8 cellular contexts compared by ENCODE assay signal in genomic region chr7:67377939-67378862, GRCh38.
A peak's percentile ranks its signal among the peaks of the same experiment; 100 is the strongest.
DNase-seq lines count a peak whose midpoint lies in the region; ATAC-seq and TF ChIP-seq lines count a peak whose summit lies in the region.

No MANE protein-coding gene starts in this region.

- WGBS in right cardiac atrium: 33% methylated on average over 16 of the region's 16 CpGs

- H3K4me1 ChIP-seq in right cardiac atrium (ENCODE audit: control insufficient read depth, insufficient read depth, low read length): no peaks in the 10 kb centered on the region

- no peak overlapping the region for H2AFZ ChIP-seq in SU-DHL-6 (ENCODE audit: low read depth, low read length, severe bottlenecking)

- DNase-seq in NCI-H1092 treated with DMSO at 0.1 percent for 48 hours (lab: John Stamatoyannopoulos, UW) (peak; percentile 92), amniotic stem cell (lab: John Stamatoyannopoulos, UW) (peak; percentile 28), right cardiac atrium (peak; percentile 41 to 79 (median 78)), sciatic nerve (ENCODE audit: low spot score) (peak; percentile 77)

- H4K20me1 ChIP-seq in SU-DHL-6 (ENCODE audit: low read depth, low read length): no peaks in the 10 kb centered on the region

- H3K4me3 ChIP-seq in SU-DHL-6 (ENCODE audit: insufficient read depth, low read length, poor library complexity, severe bottlenecking) (no peak overlapping the region), right cardiac atrium (ENCODE audit: low read length) (no peak overlapping the region)

- H3K36me3 ChIP-seq in SU-DHL-6 (ENCODE audit: low read length): no peaks in the 10 kb centered on the region

- no peaks in the 10 kb centered on the region for H3K79me2 ChIP-seq in SU-DHL-6 (ENCODE audit: insufficient read depth, low read length)

- H3K9me3 ChIP-seq in SU-DHL-6 (ENCODE audit: insufficient read depth, low read length) (0 out of 2 replicates have a peak, but pooled peaks cover 7% of the 10 kb centered on the region), right cardiac atrium (ENCODE audit: control insufficient read depth, low read length) (no peaks in the 10 kb centered on the region)

- H3F3A ChIP-seq in SU-DHL-6 (ENCODE audit: insufficient read depth): no peaks in the 10 kb centered on the region

- intact Hi-C loops in right cardiac atrium (cut with DNase I): no loop called here
- intact Hi-C loops in sciatic nerve (cut with DNase I): no loop called here

- no peak overlapping the region for H3K9ac ChIP-seq in SU-DHL-6 (ENCODE audit: low read length)

- H3K27me3 ChIP-seq in SU-DHL-6 (ENCODE audit: low read length) (no peaks in the 10 kb centered on the region), right cardiac atrium (ENCODE audit: control insufficient read depth, insufficient read depth) (no peaks in the 10 kb centered on the region)

- no peak overlapping the region for H3K27ac ChIP-seq in SU-DHL-6 (ENCODE audit: low read depth, low read length)
- H3K27ac ChIP-seq in right cardiac atrium (ENCODE audit: low read length): no peak overlapping the region

- TF ChIP-seq CTCF in GM12873 (IDR thresholded peaks at IDR 0.05; ENCODE audit: insufficient read depth, low read depth, low read length, missing control alignments) (peak; percentile 96), SU-DHL-6 (IDR thresholded peaks at IDR 0.05; ENCODE audit: insufficient read depth, low read length, poor library complexity, severe bottlenecking) (peak; percentile 92)

- H3K4me2 ChIP-seq in SU-DHL-6 (ENCODE audit: low read depth, low read length, poor library complexity, severe bottlenecking): no peak overlapping the region

- H3K9me2 ChIP-seq in SU-DHL-6 (replicated peaks; ENCODE audit: insufficient read depth, low read length): no peaks in the 10 kb centered on the region

- ATAC-seq in HG02571 (IDR thresholded peaks at IDR 0.05; ENCODE audit: unreplicated experiment) (peak; percentile 72), right cardiac atrium (peak; percentile 77 to 84), sciatic nerve (peak; percentile 92), HG03457 (IDR thresholded peaks at IDR 0.05; ENCODE audit: unreplicated experiment) (no peak)

Comparison
In these comparisons a context has a peak if more than half of its experiments do, and no peak if none do; other contexts are left out.
1. DNase-seq: peak in every context shown above with its lines; median percentile 92 in NCI-H1092 treated with DMSO at 0.1 percent for 48 hours; 78 in right cardiac atrium; 77 in sciatic nerve; 28 in amniotic stem cell.